Comparison of ENCODE assay signal across 8 cellular contexts in the genomic region with DNA sequence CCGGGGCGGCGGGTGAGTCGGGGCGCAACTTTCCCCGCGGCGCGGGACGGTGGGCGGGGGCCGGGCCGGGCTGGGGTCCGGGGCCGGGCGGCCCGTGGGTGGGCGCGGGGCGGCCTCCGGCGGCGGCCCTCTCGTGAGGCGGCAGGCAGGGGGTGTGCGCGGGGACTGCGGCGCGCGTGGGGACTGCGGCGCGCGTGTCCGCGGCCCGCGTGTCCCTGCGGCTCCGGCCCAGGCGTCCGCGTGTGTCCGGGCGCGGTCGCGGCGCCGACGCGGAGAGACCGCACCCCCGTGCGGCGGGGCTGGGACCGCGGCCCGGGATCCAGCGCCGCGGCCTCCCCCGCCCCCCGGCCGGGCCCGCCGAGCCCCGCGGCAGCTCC. TPM values are rescaled to one million over a fixed set of nuclear protein-coding genes. Genes with fewer than 3 reads are reported as not detected.
DNase-seq lines count a peak whose midpoint lies in the region; ATAC-seq and TF ChIP-seq lines count a peak whose summit lies in the region.

No MANE protein-coding gene starts in this region.

- peaks cover 17% of the 10 kb centered on the region for H3K4me1 Mint-ChIP-seq in activated CD4-positive, alpha-beta T cell treated with anti-CD3 and anti-CD28 coated beads, Interleukin-2, amount 10 ng/mL, durations not matched to agents 7 days and 5 days

- no peak for TF ChIP-seq CTCF in RWPE2 (IDR thresholded peaks at IDR 0.05; ENCODE audit: poor library complexity, severe bottlenecking)
- TF ChIP-seq CTCF in uterus (IDR thresholded peaks at IDR 0.05): peak in 1 of 4 experiments; percentile 11

- H3K27ac ChIP-seq in ACC112 (ENCODE audit: low read depth, low read length) (no peak overlapping the region), RWPE2 (ENCODE audit: poor library complexity, severe bottlenecking) (peak overlapping the region; percentile 65), iPS DF 6.9 (ENCODE audit: low read length) (no peak overlapping the region), uterus (peak overlapping the region in 1 of 2 donors; percentile 14)

- H3K4me1 ChIP-seq in ACC112 (ENCODE audit: control insufficient read depth, insufficient read depth, low read length, unreplicated experiment) (peaks cover 30% of the 10 kb centered on the region), RWPE2 (ENCODE audit: insufficient read depth, poor library complexity, severe bottlenecking) (peaks cover 5% of the 10 kb centered on the region), iPS DF 6.9 (ENCODE audit: control insufficient read depth, insufficient read depth, low read length) (peaks cover 1% of the 10 kb centered on the region), uterus (peaks cover 0 to 6% of the 10 kb centered on the region in 2 donors)

- H3K36me3 Mint-ChIP-seq in activated CD4-positive, alpha-beta T cell treated with anti-CD3 and anti-CD28 coated beads, Interleukin-2, amount 10 ng/mL, durations not matched to agents 7 days and 5 days (ENCODE audit: low read depth): no peaks in the 10 kb centered on the region

- intact Hi-C loops in uterus (cut with DNase I; ENCODE audit: low total_unique reads): loop anchor here (5.0 kb wide), 1 partner anchor 281 kb away; a partner anchor contains a TSS

- CTCF ChIA-PET in activated CD4-positive, alpha-beta T cell treated with anti-CD3 and anti-CD28 coated beads, Interleukin-2, amount 10 ng/mL, durations not matched to agents 7 days and 5 days (lab: Charles Lee): interaction anchor here (0.8 to 1.6 kb wide), 4 partner anchors 11 to 1634 kb away, joined by 3 to 4 read pairs (median 3); no protein-coding TSS in a partner anchor

- TF ChIP-seq POLR2A in uterus (IDR thresholded peaks at IDR 0.05): no peak

- no peaks in the 10 kb centered on the region for H3K27me3 ChIP-seq in ACC112 (ENCODE audit: insufficient read depth, low read length)
- no peaks in the 10 kb centered on the region for H3K27me3 ChIP-seq in RWPE2 (ENCODE audit: insufficient read depth, poor library complexity, severe bottlenecking)
- H3K27me3 ChIP-seq in iPS DF 6.9 (ENCODE audit: control insufficient read depth, insufficient read depth, low read length): no peaks in the 10 kb centered on the region
- H3K27me3 ChIP-seq in uterus: no peaks in the 10 kb centered on the region

- peak overlapping the region; percentile 83 for H3K4me3 ChIP-seq in ACC112 (ENCODE audit: low read depth, low read length)
- peak overlapping the region; percentile 75 for H3K4me3 ChIP-seq in RWPE2 (ENCODE audit: severe bottlenecking)
- peak overlapping the region; percentile 70; the same call in 1 of the 2 replicates for H3K4me3 ChIP-seq in iPS DF 6.9 (ENCODE audit: low read length)
- peak overlapping the region; percentile 59 to 86 for H3K4me3 ChIP-seq in uterus

- peaks cover 10% of the 10 kb centered on the region for H3K27me3 Mint-ChIP-seq in activated CD4-positive, alpha-beta T cell treated with anti-CD3 and anti-CD28 coated beads, Interleukin-2, amount 10 ng/mL, durations not matched to agents 7 days and 5 days

- peak overlapping the region; percentile 3 for H2AFZ ChIP-seq in ACC112 (ENCODE audit: low read length, unreplicated experiment)

- no CpG with 5 or more reads among the region's 70 CpGs for WGBS in iPS DF 6.9 (ENCODE audit: insufficient coverage, insufficient read length)

- H3K27ac Mint-ChIP-seq in activated CD4-positive, alpha-beta T cell treated with anti-CD3 and anti-CD28 coated beads, Interleukin-2, amount 10 ng/mL, durations not matched to agents 7 days and 5 days: no peak overlapping the region

- no peaks in the 10 kb centered on the region for H3K9me3 ChIP-seq in RWPE2 (ENCODE audit: severe bottlenecking)
- H3K9me3 ChIP-seq in iPS DF 6.9 (ENCODE audit: control insufficient read depth, insufficient read depth, low read length): no peaks in the 10 kb centered on the region
- H3K9me3 ChIP-seq in uterus: no peaks in the 10 kb centered on the region

- POLR2A ChIA-PET in activated CD4-positive, alpha-beta T cell treated with anti-CD3 and anti-CD28 coated beads, Interleukin-2, amount 10 ng/mL, durations not matched to agents 7 days and 5 days (lab: Charles Lee): no interaction called here

- no peak overlapping the region for H3K4me3 Mint-ChIP-seq in activated CD4-positive, alpha-beta T cell treated with anti-CD3 and anti-CD28 coated beads, Interleukin-2, amount 10 ng/mL, durations not matched to agents 7 days and 5 days

- DNase-seq in RWPE2 (ENCODE audit: low spot score) (no peak), iPS DF 6.9 (ENCODE audit: low read depth, low spot score) (no peak), uterus (no peak)
- DNase-seq in activated CD4-positive, alpha-beta T cell treated with anti-CD3 and anti-CD28 coated beads, Interleukin-2, amount 10 ng/mL, durations not matched to agents 7 days and 5 days: no peak

- ATAC-seq in GM19351 (IDR thresholded peaks at IDR 0.05; ENCODE audit: unreplicated experiment) (peak; percentile 3), RWPE2 (ENCODE audit: low read depth) (no peak; the same call in 2 of the 3 replicates), GM18868 (IDR thresholded peaks at IDR 0.05; ENCODE audit: unreplicated experiment) (no peak), GM18858 (IDR thresholded peaks at IDR 0.05; ENCODE audit: unreplicated experiment) (no peak)

- peaks cover 48% of the 10 kb centered on the region for H3K79me2 ChIP-seq in ACC112 (ENCODE audit: control insufficient read depth, insufficient read depth, low read length, unreplicated experiment)

- H3K9me3 Mint-ChIP-seq in activated CD4-positive, alpha-beta T cell treated with anti-CD3 and anti-CD28 coated beads, Interleukin-2, amount 10 ng/mL, durations not matched to agents 7 days and 5 days: no peaks in the 10 kb centered on the region

- H3K36me3 ChIP-seq in ACC112 (ENCODE audit: insufficient read depth, low read length) (no peaks in the 10 kb centered on the region), RWPE2 (ENCODE audit: low read depth) (peaks cover 5% of the 10 kb centered on the region; the same call in 1 of the 2 replicates), iPS DF 6.9 (ENCODE audit: control insufficient read depth, insufficient read depth, low read length) (no peaks in the 10 kb centered on the region), uterus (no peaks in the 10 kb centered on the region)

RNA-seq across cellular contexts. Expression of a gene that starts 0.3 kb away (rescaled TPM):
- 10 to 100 TPM in 3 of 4 donors, 1 to 10 TPM in 1; 6.7 to 38.2 (median 16.9) TPM for total RNA-seq in uterus
- 1 to 10 TPM; 3.8 to 3.9 TPM for total RNA-seq in activated CD4-positive, alpha-beta T cell treated with anti-CD3 and anti-CD28 coated beads, Interleukin-2, amount 10 ng/mL, durations not matched to agents 7 days and 5 days
